In genomic region chr1:163202833-163203451, GRCh38 we compare ENCODE assay signal across 12 cellular contexts. TPM values are rescaled to one million over a fixed set of nuclear protein-coding genes. Genes with fewer than 3 reads are reported as not detected.
A peak's percentile ranks its signal among the peaks of the same experiment; 100 is the strongest.
DNase-seq lines count a peak whose midpoint lies in the region; ATAC-seq, FAIRE-seq and TF ChIP-seq lines count a peak whose summit lies in the region.
"Had no signal": no experiment of that assay in that cellular context is flagged by ENCODE, and none has a peak within 500 bp of the region (broad histone marks: within the 10 kb centered on the region; RNA-seq: fewer than 3 reads in every experiment).

TSS of gene RGS5 (minus strand) at chr1:163202916. CDS start at chr1:163202835, 81 bp downstream.

- H4K5ac ChIP-seq in H1 (ENCODE audit: insufficient read length, low read depth, low read length) = peak within 1 kb of the TSS; percentile 81

- H2BK12ac ChIP-seq in H1 (ENCODE audit: low read depth, low read length) = peak within 1 kb of the TSS; percentile 91; the same call in 1 of the 2 replicates

- no peak for ATAC-seq in left lobe of liver
- ATAC-seq in HG02678 (IDR thresholded peaks at IDR 0.05; ENCODE audit: unreplicated experiment) = no peak

- H3K27me3 ChIP-seq in H1 (replicated peaks in 1 of 4; ENCODE audit: control insufficient read depth in 3 of 4, extremely low read depth in 1 of 4, insufficient read depth in 3 of 4, low read length in 3 of 4) (no peaks in the 10 kb centered on the region), subcutaneous abdominal adipose tissue (ENCODE audit: control insufficient read depth in 5 of 5, insufficient read depth in 4 of 5, low read length in 5 of 5) (no peaks in the 10 kb centered on the region)

- peak within 1 kb of the TSS; percentile 88 for H4K91ac ChIP-seq in H1 (replicated peaks; ENCODE audit: insufficient read length, low read length)

- no peak within 1 kb of the TSS for H3K23ac ChIP-seq in H1 (ENCODE audit: insufficient read length)

- no peaks in the 10 kb centered on the region for H3K79me1 ChIP-seq in H1 (ENCODE audit: low read depth, low read length)

- peak; percentile 14 for DNase-seq in HT1080 (ENCODE audit: low read depth)
- peak; percentile 49 to 61 for DNase-seq in H1 (ENCODE audit: low read depth in 1 of 2, low spot score in 2 of 2)
- DNase-seq in left lobe of liver (ENCODE audit: low spot score) = no peak
- no peak for DNase-seq in T-helper 1 cell
- no peak for DNase-seq in Ammon's horn (ENCODE audit: low spot score)
- DNase-seq in NCI-H748 (lab: John Stamatoyannopoulos, UW; ENCODE audit: unreplicated experiment) = no peak
- DNase-seq: activated B cell treated with CpG ODN at 0.5 μM for 24 hours, cortex of kidney, NCI-H1048 had no signal

- no peak within 1 kb of the TSS for H3K4ac ChIP-seq in H1 (replicated peaks; ENCODE audit: insufficient read length, low read depth, low read length)

- no peaks in the 10 kb centered on the region for H3K36me3 ChIP-seq in H1 (ENCODE audit: control insufficient read depth in 2 of 4, insufficient read depth in 4 of 4, low read length in 3 of 4)
- no peaks in the 10 kb centered on the region for H3K36me3 ChIP-seq in subcutaneous abdominal adipose tissue (ENCODE audit: control insufficient read depth in 5 of 5, insufficient read depth in 5 of 5, low read length in 5 of 5)

- H3K9me3 ChIP-seq in H1 (ENCODE audit: insufficient read depth in 2 of 2, low read depth in 1 of 2, low read length in 1 of 2) (no peaks in the 10 kb centered on the region), subcutaneous abdominal adipose tissue (ENCODE audit: control insufficient read depth in 5 of 5, low read length in 5 of 5) (no peaks in the 10 kb centered on the region)

- peak within 1 kb of the TSS; percentile 81 for H2AFZ ChIP-seq in H1 (ENCODE audit: low read length)

- WGBS in H1 (ENCODE audit: extremely low coverage in 1 of 2, insufficient coverage in 1 of 2, insufficient read length in 1 of 2, insufficient replicate concordance in 2 of 2, low coverage in 1 of 2, low lambda C conversion rate in 2 of 2, missing lambda C conversion rate in 1 of 2), 2 experiments = 27% methylated on average over 4 of the region's 4 CpGs; no CpG with 5 or more reads in 1 of the 2 experiments

- H2BK120ac ChIP-seq in H1 (replicated peaks; ENCODE audit: low read depth, low read length) = no peak within 1 kb of the TSS

- TF ChIP-seq POLR2A in H1 (IDR thresholded peaks at IDR 0.05; ENCODE audit: control extremely low read depth in 1 of 2, low read depth in 2 of 2, low read length in 2 of 2) = peak in 1 of 2 experiments; percentile 30; a peak in 1 of 3 replicates

- peak within 1 kb of the TSS; percentile 63; the same call in 1 of the 2 replicates for H2BK20ac ChIP-seq in H1 (ENCODE audit: low read length)

- H3K4me3 ChIP-seq in H1 (ENCODE audit: extremely low read depth in 1 of 4, insufficient read depth in 2 of 4, low read depth in 3 of 4, low read length in 4 of 4) (peak within 1 kb of the TSS in 2 of 4 experiments; percentile 7 to 54; a peak in 5 of 8 replicates), subcutaneous abdominal adipose tissue (ENCODE audit: low read depth in 1 of 5, low read length in 5 of 5) (peak within 1 kb of the TSS in 4 of 5 donors; percentile 32 to 52 (median 38))

- H4K8ac ChIP-seq in H1 (ENCODE audit: extremely low read depth, insufficient read depth, low read length) = peak within 1 kb of the TSS; percentile 53; the same call in 1 of the 2 replicates

- H2AK5ac ChIP-seq in H1 (ENCODE audit: low read depth, low read length) = no peak within 1 kb of the TSS; the same call in 1 of the 2 replicates

- peak within 1 kb of the TSS; percentile 59 to 60 for H3K4me2 ChIP-seq in H1 (ENCODE audit: insufficient read depth in 1 of 2, low read depth in 2 of 2, low read length in 2 of 2)

- 0 out of 4 replicates have a peak, but pooled peaks of 1 of the 2 experiments have one; percentile 2 for TF ChIP-seq RAD21 in H1 (IDR thresholded peaks at IDR 0.05 in 1 of 2, conservative IDR thresholded peaks at IDR 0.05 in 1 of 2; ENCODE audit: low read depth in 2 of 2, low read length in 2 of 2)

- H3K4me1 ChIP-seq in H1 (replicated peaks in 1 of 4; ENCODE audit: control insufficient read depth in 3 of 4, insufficient read depth in 4 of 4, low read length in 3 of 4) (peaks cover 0 to 8% (median 3%) of the 10 kb centered on the region in 4 experiments; a peak in 4 of 7 replicates), subcutaneous abdominal adipose tissue (ENCODE audit: control insufficient read depth in 5 of 5, insufficient read depth in 5 of 5, low read length in 5 of 5) (no peaks in the 10 kb centered on the region)

- no peaks in the 10 kb centered on the region for H4K20me1 ChIP-seq in H1 (replicated peaks in 1 of 2; ENCODE audit: control insufficient read depth in 1 of 2, insufficient read depth in 2 of 2, low read length in 2 of 2)

- no peaks in the 10 kb centered on the region for H3K23me2 ChIP-seq in H1 (ENCODE audit: low read depth, low read length)

- TF ChIP-seq EP300 in H1 (IDR thresholded peaks at IDR 0.05; ENCODE audit: borderline replicate concordance in 1 of 2, low read depth in 2 of 2, low read length in 2 of 2) = peak in 1 of 2 experiments; percentile 82; a peak in 1 of 3 replicates

- H3K14ac ChIP-seq in H1 (ENCODE audit: insufficient read length) = no peak within 1 kb of the TSS

- FAIRE-seq in H1 (lab: Jason Lieb, UNC) = peak; percentile 93

- peak within 1 kb of the TSS; percentile 86 for H3K27ac ChIP-seq in H1 (ENCODE audit: low read depth, low read length)
- H3K27ac ChIP-seq in subcutaneous abdominal adipose tissue (ENCODE audit: low read depth, low read length) = no peak within 1 kb of the TSS
- H3K27ac ChIP-seq: skin epidermis had no signal

- TF ChIP-seq CTCF in H1 (IDR thresholded peaks at IDR 0.05; ENCODE audit: control extremely low read depth in 1 of 3, insufficient read depth in 1 of 3, low read depth in 1 of 3, low read length in 3 of 3) = no peak

- H3K18ac ChIP-seq in H1 (ENCODE audit: extremely low read depth, low read length) = peak within 1 kb of the TSS; percentile 93

- no peak within 1 kb of the TSS for H3K56ac ChIP-seq in H1 (replicated peaks; ENCODE audit: insufficient read length, low read depth, low read length)

- H3K79me2 ChIP-seq in H1 (ENCODE audit: control insufficient read depth in 1 of 2, insufficient read depth in 2 of 2, low read length in 2 of 2) = peaks cover 0 to 30% of the 10 kb centered on the region in 2 experiments; a peak in 2 of 4 replicates

- POLR2A ChIA-PET in H1 (lab: Charles Lee; ENCODE audit: partially characterized antibody) = interaction anchor here (0.7 to 2.9 kb wide), 10 partner anchors 11 to 119 kb away, joined by 3 to 17 read pairs (median 4); partner anchors contain the start of gene NUF2

- H2BK5ac ChIP-seq in H1 (ENCODE audit: low read depth, low read length) = peak within 1 kb of the TSS; percentile 98

- CTCF ChIA-PET in H1 (lab: Charles Lee; ENCODE audit: partially characterized antibody) = interaction anchor here (0.8 to 1.4 kb wide), 9 partner anchors 11 to 133 kb away, joined by 3 to 4 read pairs (median 3); partner anchors contain the start of gene RGS4

- H3K9ac ChIP-seq in H1 (replicated peaks in 1 of 4; ENCODE audit: extremely low read depth in 1 of 4, low read depth in 3 of 4, low read length in 3 of 4) (peak within 1 kb of the TSS in 3 of 4 experiments; percentile 15 to 49 (median 35); a peak in 2 of 7 replicates), subcutaneous abdominal adipose tissue (ENCODE audit: low read length in 5 of 5) (no peak within 1 kb of the TSS)

- no peak within 1 kb of the TSS for H2BK15ac ChIP-seq in H1 (ENCODE audit: low read length)

TF ChIP-seq in H1, 55 proteins besides CTCF, POLR2A, EP300 and RAD21 (continues in another document):
- TF ChIP-seq RBBP5 (IDR thresholded peaks at IDR 0.05; ENCODE audit: borderline replicate concordance, low read depth, low read length) (peak; percentile 98), BACH1 (IDR thresholded peaks at IDR 0.05; ENCODE audit: low read length) (no peak), ZNF274 (IDR thresholded peaks at IDR 0.05; ENCODE audit: borderline replicate concordance, extremely low read depth, low read length) (no peak), HDAC2 (IDR thresholded peaks at IDR 0.05; ENCODE audit: borderline replicate concordance in 1 of 2, low read depth in 2 of 2, low read length in 2 of 2) (peak in 1 of 2 experiments; percentile 91; a peak in 2 of 4 replicates), FOSL1 (IDR thresholded peaks at IDR 0.05; ENCODE audit: insufficient read depth, low read depth, low read length) (no peak), ATF2 (IDR thresholded peaks at IDR 0.05; ENCODE audit: low read length) (peak; percentile 81), YY1 (IDR thresholded peaks at IDR 0.05; ENCODE audit: low read depth, low read length) (peak; percentile 81), CEBPB (IDR thresholded peaks at IDR 0.05; ENCODE audit: low read depth, low read length) (no peak), ASH2L (IDR thresholded peaks at IDR 0.05; ENCODE audit: low read length) (peak; percentile 99), RNF2 (IDR thresholded peaks at IDR 0.05; ENCODE audit: borderline replicate concordance, low read depth, low read length, missing control alignments, poor library complexity, severe bottlenecking) (no peak), JUN (IDR thresholded peaks at IDR 0.05; ENCODE audit: low read depth, low read length) (no peak)

RNA-seq across cellular contexts. Expression of gene RGS5, which starts in this region (rescaled TPM):
- 1.8 and 8.6 TPM in 2 replicates for total RNA-seq in HT1080 (2014; rRNA removed; shearing (Covaris generic))
- 5.7 and 6.2 TPM in 2 replicates for polyA plus RNA-seq in HT1080 (2015; cell fraction: cytosol; rRNA removed)
- 5.4 and 7.2 TPM in 2 replicates for polyA plus RNA-seq in HT1080 (2015; cell fraction: nucleus; rRNA removed)
- 96.3 and 103 TPM in 2 replicates for total RNA-seq in H1 (2021; fragmentation: NEBNext Ultra II Directional; extraction: Animal tissue kit (Norgen Biotek cat#: 25700))
- polyA plus RNA-seq in H1 (2011; rRNA removed) = 53.3 and 75.5 TPM in 2 replicates
- 63.3 TPM for polyA plus RNA-seq in H1 (2011; cell fraction: cytosol; rRNA removed)
- polyA plus RNA-seq in H1 (2011; cell fraction: nucleus; rRNA removed) = 34.7 TPM
- 54.0 to 98.1 TPM (median 75.5 TPM) in 4 replicates for polyA plus RNA-seq in H1 (2012, experiment 1 of 2)
- 6.8 TPM for polyA plus RNA-seq in H1 (2012, experiment 2 of 2)
- 47.7 TPM for polyA plus RNA-seq in H1 (2013, experiment 1 of 2)
- 51.0 TPM for polyA plus RNA-seq in H1 (2013, experiment 2 of 2)
- 108 and 153 TPM in 2 replicates for polyA minus RNA-seq in H1 (2011; rRNA and poly(A)+ RNA removed)
- 32.1 TPM for polyA minus RNA-seq in H1 (2011; cell fraction: cytosol; rRNA and poly(A)+ RNA removed)
- 52.7 TPM for polyA minus RNA-seq in H1 (2011; cell fraction: nucleus; rRNA and poly(A)+ RNA removed)
- 10.1 TPM for total RNA-seq in left lobe of liver

Comparison
In these comparisons a context has a peak if more than half of its experiments do, and no peak if none do; other contexts are left out.
1. DNase-seq: peak in HT1080 (single experiment) and H1 (2 of 2); none in left lobe of liver (single experiment), T-helper 1 cell (0 of 5), Ammon's horn (single experiment) and NCI-H748 (single experiment).
2. H3K9ac ChIP-seq: peak in H1 (3 of 4); none in subcutaneous abdominal adipose tissue (0 of 5).